26 cellular contexts compared by ENCODE assay signal in the genomic region with DNA sequence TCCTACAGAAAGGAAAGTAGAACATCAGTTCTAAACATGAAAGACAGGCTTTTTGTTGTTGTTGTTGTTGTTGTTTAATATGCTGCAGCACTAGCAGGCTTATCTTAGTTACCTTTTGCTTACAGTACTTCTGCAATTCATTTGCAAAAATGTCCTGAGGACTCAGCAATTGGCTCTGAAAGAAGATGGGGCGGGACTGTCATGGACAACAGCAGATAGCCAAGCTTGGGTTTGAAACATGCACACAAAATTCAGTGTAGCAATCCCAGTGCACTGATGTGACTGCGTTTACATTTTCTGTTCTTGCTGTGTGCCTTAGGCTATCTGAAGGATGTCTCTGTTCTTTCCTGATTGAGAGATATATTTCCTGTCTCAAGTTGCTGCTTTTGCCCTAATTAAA. TPM values are rescaled to one million over a fixed set of nuclear protein-coding genes. Genes with fewer than 3 reads are reported as not detected.
"Had no signal": no experiment of that assay in that cellular context is flagged by ENCODE, and none has a peak within 500 bp of the region (broad histone marks: within the 10 kb centered on the region; RNA-seq: fewer than 3 reads in every experiment).

No MANE protein-coding gene starts in this region.

- DNase-seq: activated CD4-positive, alpha-beta memory T cell treated with anti-CD3 and anti-CD28 coated beads, Interleukin-2, amount 10 ng/mL, durations not matched to agents 7 days and 5 days; activated CD4-positive, alpha-beta T cell treated with anti-CD3 and anti-CD28 coated beads for 1 hour; activated CD4-positive, alpha-beta T cell treated with anti-CD3 and anti-CD28 coated beads for 36 hours; activated CD4-positive, alpha-beta T cell treated with anti-CD3 and anti-CD28 coated beads for 48 hours; activated CD4-positive, alpha-beta T cell treated with anti-CD3 and anti-CD28 coated beads, Interleukin-2, amount 10 ng/mL, durations not matched to agents 7 days and 5 days; activated CD4-positive, alpha-beta T cell treated with anti-CD3 and anti-CD28 coated beads, Interleukin-2, amount 50 U/mL, for 48 hours; activated CD4-positive, CD25-positive, alpha-beta regulatory T cell; activated CD8-positive, alpha-beta memory T cell treated with anti-CD3 and anti-CD28 coated beads for 24 hours; activated CD8-positive, alpha-beta memory T cell treated with anti-CD3 and anti-CD28 coated beads, Interleukin-2, amount 10 ng/mL, durations not matched to agents 7 days and 5 days; activated CD8-positive, alpha-beta memory T cell treated with anti-CD3 and anti-CD28 coated beads, Interleukin-2, amount 50 U/mL, for 48 hours; activated CD8-positive, alpha-beta T cell treated with anti-CD3 and anti-CD28 coated beads, Interleukin-2, amount 10 ng/mL, durations not matched to agents 7 days and 5 days; activated effector memory CD4-positive, alpha-beta T cell treated with Interleukin-2 at 50 U/mL for 16 hours; activated gamma-delta T cell; activated naive CD4-positive, alpha-beta T cell treated with anti-CD3 and anti-CD28 coated beads, Interleukin-2, amount 10 ng/mL, durations not matched to agents 7 days and 5 days; activated naive CD4-positive, alpha-beta T cell treated with Interleukin-2 at 50 U/mL for 16 hours; activated naive CD8-positive, alpha-beta T cell treated with anti-CD3 and anti-CD28 coated beads, Interleukin-2, amount 10 ng/mL, durations not matched to agents 7 days and 5 days; activated naive CD8-positive, alpha-beta T cell treated with anti-CD3 and anti-CD28 coated beads, Interleukin-2, amount 50 U/mL, for 24 hours; activated T-cell treated with anti-CD3 and anti-CD28 coated beads, Interleukin-2, amount 50 U/mL, for 24 hours; activated T-cell treated with anti-CD3 and anti-CD28 coated beads, Interleukin-2, amount 50 U/mL, for 48 hours; amygdala; anterior cingulate cortex; T-helper 1 cell; T-helper 2 cell; T-helper 9 cell; WERI-Rb-1 had no signal

RNA-seq across cellular contexts. Expression of a gene that starts 9.2 kb away (rescaled TPM):
- total RNA-seq: activated CD4-positive, alpha-beta memory T cell treated with anti-CD3 and anti-CD28 coated beads, Interleukin-2, amount 10 ng/mL, durations not matched to agents 7 days and 5 days; activated CD4-positive, alpha-beta T cell treated with anti-CD3 and anti-CD28 coated beads for 36 hours; activated CD4-positive, alpha-beta T cell treated with anti-CD3 and anti-CD28 coated beads, Interleukin-2, amount 10 ng/mL, durations not matched to agents 7 days and 5 days; activated CD8-positive, alpha-beta memory T cell treated with anti-CD3 and anti-CD28 coated beads, Interleukin-2, amount 10 ng/mL, durations not matched to agents 7 days and 5 days; activated CD8-positive, alpha-beta T cell treated with anti-CD3 and anti-CD28 coated beads, Interleukin-2, amount 10 ng/mL, durations not matched to agents 7 days and 5 days; activated naive CD8-positive, alpha-beta T cell treated with anti-CD3 and anti-CD28 coated beads, Interleukin-2, amount 10 ng/mL, durations not matched to agents 7 days and 5 days; activated T-helper 2 cell treated with anti-CD3 and anti-CD28 coated beads, Interferon-gamma antibody, Interleukin-2, Interleukin-4, amounts not matched to agents 10 μg/mL and 5 μg/mL and 100 μg/mL, durations not matched to agents 14 hours and 24 hours and 36 hours had no signal
